Comparison of ENCODE assay signal across 16 cellular contexts in genomic region chr15:100211855-100212850, GRCh38.
DNase-seq lines count a peak whose midpoint lies in the region; ATAC-seq and TF ChIP-seq lines count a peak whose summit lies in the region.
"Had no signal": no experiment of that assay in that cellular context is flagged by ENCODE, and none has a peak within 500 bp of the region (broad histone marks: within the 10 kb centered on the region; RNA-seq: fewer than 3 reads in every experiment).

No MANE protein-coding gene starts in this region.

- H2BK120ac ChIP-seq in H9 (ENCODE audit: low read depth, low read length, poor library complexity, severe bottlenecking): no peak overlapping the region

- peak overlapping the region; percentile 77 for H3K27ac Mint-ChIP-seq in mesothelial cell of epicardium
- H3K27ac Mint-ChIP-seq in H9: peak overlapping the region in 1 of 3 experiments; percentile 20; a peak in 1 of 7 replicates

- peak in 2 of 3 donors; percentile 71 to 82 for DNase-seq in Peyer's patch
- peak; percentile 35 for DNase-seq in fibroblast of pulmonary artery (ENCODE audit: low read depth)
- peak in 1 of 2 experiments; percentile 61 for DNase-seq in mesothelial cell of epicardium (ENCODE audit: low spot score in 2 of 2, unreplicated experiment in 2 of 2)
- DNase-seq in G401 (ENCODE audit: low spot score): no peak
- no peak for DNase-seq in H9
- DNase-seq in right atrium auricular region (ENCODE audit: low spot score): no peak
- DNase-seq: activated CD4-positive, CD25-positive, alpha-beta regulatory T cell treated with anti-CD3 and anti-CD28 coated beads, Interleukin-2, amount 50 U/mL, for 72 hours; effector memory CD4-positive, alpha-beta T cell; Kasumi-1; NCI-H1105 treated with DMSO at 0.1 percent for 48 hours; nucleus accumbens; OCI-M1; stimulated activated CD4-positive, alpha-beta T cell treated with anti-CD3 and anti-CD28 coated beads, Interleukin-4, amount 100 ng/mL, for 24 hours had no signal

- no peak overlapping the region for H2BK5ac ChIP-seq in H9 (ENCODE audit: insufficient read length, low read length)

- no peak overlapping the region for H2BK20ac ChIP-seq in H9 (ENCODE audit: low read depth, low read length, poor library complexity, severe bottlenecking)

- H3K56ac ChIP-seq in H9 (ENCODE audit: insufficient read length, low read depth, low read length): no peak overlapping the region

- no peak overlapping the region for H3K4ac ChIP-seq in H9 (ENCODE audit: low read depth, low read length)

- no peak overlapping the region for H3T11ph ChIP-seq in H9 (ENCODE audit: low read length)

- TF ChIP-seq CTCF in Peyer's patch (IDR thresholded peaks at IDR 0.05) (no peak), fibroblast of pulmonary artery (IDR thresholded peaks at IDR 0.05; ENCODE audit: low read length, missing control alignments) (no peak), mesothelial cell of epicardium (IDR thresholded peaks at IDR 0.05; ENCODE audit: unreplicated experiment) (no peak), H9 (conservative IDR thresholded peaks at IDR 0.05) (no peak), right atrium auricular region (IDR thresholded peaks at IDR 0.05) (no peak)

- H3K18ac ChIP-seq in H9 (ENCODE audit: insufficient read length, low read depth, low read length): no peak overlapping the region

- H2AFZ ChIP-seq in H9 (ENCODE audit: low read length): no peak overlapping the region

- in situ Hi-C loops in G401 (cut with HindIII; ENCODE audit: low sequenced_read_pairs): no loop called here

- TF ChIP-seq POLR2A in Peyer's patch (IDR thresholded peaks at IDR 0.05): no peak

- no peaks in the 10 kb centered on the region for H4K20me1 ChIP-seq in H9 (ENCODE audit: control insufficient read depth, insufficient read depth, insufficient read length)

- ATAC-seq in GM18873 (IDR thresholded peaks at IDR 0.05; ENCODE audit: low FRiP score, unreplicated experiment): no peak

- H3K27ac ChIP-seq in Peyer's patch: peak overlapping the region in 2 of 4 donors; percentile 53 to 65
- peak overlapping the region; percentile 49 for H3K27ac ChIP-seq in thymus (ENCODE audit: low read depth)
- H3K27ac ChIP-seq in H9 (ENCODE audit: insufficient read length, low read depth, low read length): no peak overlapping the region
- H3K27ac ChIP-seq in right atrium auricular region: no peak overlapping the region

- peak overlapping the region; percentile 9 for H3K4me3 Mint-ChIP-seq in mesothelial cell of epicardium
- H3K4me3 Mint-ChIP-seq in H9: no peak overlapping the region
- H3K4me3 Mint-ChIP-seq: central memory CD8-positive, alpha-beta T cell had no signal

- H4K91ac ChIP-seq in H9 (ENCODE audit: insufficient read length, low read depth, low read length): no peak overlapping the region

- no peak overlapping the region for H3K23ac ChIP-seq in H9 (ENCODE audit: insufficient read length, low read depth, low read length)

- H3K27me3 Mint-ChIP-seq in mesothelial cell of epicardium (ENCODE audit: low read depth) (no peaks in the 10 kb centered on the region), H9 (ENCODE audit: low read depth) (no peaks in the 10 kb centered on the region)
- H3K27me3 Mint-ChIP-seq: central memory CD8-positive, alpha-beta T cell had no signal

- H3K4me3 ChIP-seq in Peyer's patch: peak overlapping the region in 1 of 4 donors; percentile 26
- H3K4me3 ChIP-seq in fibroblast of pulmonary artery (replicated peaks; ENCODE audit: low read depth, low read length): no peak overlapping the region
- no peak overlapping the region for H3K4me3 ChIP-seq in thymus (ENCODE audit: low read length)
- no peak overlapping the region for H3K4me3 ChIP-seq in right atrium auricular region

- H3K4me2 ChIP-seq in H9 (ENCODE audit: insufficient read depth, insufficient read length, low read length): no peak overlapping the region

- H3K9me3 Mint-ChIP-seq in mesothelial cell of epicardium (no peaks in the 10 kb centered on the region), H9 (no peaks in the 10 kb centered on the region; a peak in 1 of 5 replicates)
- H3K9me3 Mint-ChIP-seq: central memory CD8-positive, alpha-beta T cell had no signal

- H3K27me3 ChIP-seq in Peyer's patch: no peaks in the 10 kb centered on the region
- H3K27me3 ChIP-seq in thymus (ENCODE audit: control insufficient read depth, insufficient read depth): no peaks in the 10 kb centered on the region
- H3K27me3 ChIP-seq in H9 (ENCODE audit: insufficient read depth, low read length): no peaks in the 10 kb centered on the region
- H3K27me3 ChIP-seq in right atrium auricular region: no peaks in the 10 kb centered on the region

- H3K9me3 ChIP-seq in Peyer's patch (no peaks in the 10 kb centered on the region), thymus (ENCODE audit: control insufficient read depth) (no peaks in the 10 kb centered on the region), H9 (ENCODE audit: control insufficient read depth, low read depth, low read length) (no peaks in the 10 kb centered on the region), right atrium auricular region (no peaks in the 10 kb centered on the region)

- H3K4me1 ChIP-seq in Peyer's patch: peaks cover 0 to 18% (median 0%) of the 10 kb centered on the region in 4 donors
- H3K4me1 ChIP-seq in thymus (ENCODE audit: control insufficient read depth, insufficient read depth, low read length): no peaks in the 10 kb centered on the region
- H3K4me1 ChIP-seq in H9 (ENCODE audit: insufficient read depth, low read length): peaks cover 3% of the 10 kb centered on the region; the same call in 1 of the 2 replicates
- H3K4me1 ChIP-seq in right atrium auricular region: peaks cover 0 to 32% of the 10 kb centered on the region in 2 donors

- WGBS in thymus: 66% methylated on average over 11 of the region's 11 CpGs
- no CpG with 5 or more reads among the region's 11 CpGs for WGBS in H9 (ENCODE audit: extremely low coverage, insufficient read length, low lambda C conversion rate)

- no peak overlapping the region for H2BK12ac ChIP-seq in H9 (ENCODE audit: insufficient read length, low read depth, low read length)

- H3K9ac ChIP-seq in H9 (ENCODE audit: extremely low read depth, insufficient read length, low read length): no peak overlapping the region

- H3K36me3 ChIP-seq in Peyer's patch (no peaks in the 10 kb centered on the region), thymus (ENCODE audit: control insufficient read depth, insufficient read depth) (no peaks in the 10 kb centered on the region), right atrium auricular region (no peaks in the 10 kb centered on the region)

- H3K36me3 Mint-ChIP-seq in mesothelial cell of epicardium (no peaks in the 10 kb centered on the region), H9 (ENCODE audit: insufficient read depth in 1 of 3, low read depth in 3 of 3) (no peaks in the 10 kb centered on the region; a peak in 1 of 7 replicates)

- H2BK15ac ChIP-seq in H9 (ENCODE audit: low read depth, low read length): no peak overlapping the region

- no peaks in the 10 kb centered on the region for H3K79me2 ChIP-seq in H9 (ENCODE audit: insufficient read depth, low read length)

- H3K4me1 Mint-ChIP-seq in mesothelial cell of epicardium: peaks cover 36% of the 10 kb centered on the region
- peaks cover 12 to 18% of the 10 kb centered on the region in 2 experiments for H3K4me1 Mint-ChIP-seq in H9
- H3K4me1 Mint-ChIP-seq: central memory CD8-positive, alpha-beta T cell had no signal

- no peak overlapping the region for H4K8ac ChIP-seq in H9 (replicated peaks; ENCODE audit: insufficient read length, low read depth, low read length)

- H2AK5ac ChIP-seq in H9 (ENCODE audit: insufficient read length, low read length): no peak overlapping the region

- no peak overlapping the region for H4K5ac ChIP-seq in H9 (ENCODE audit: insufficient read length, low read depth, low read length)

- H3K14ac ChIP-seq in H9 (ENCODE audit: insufficient read depth, low read length): no peak overlapping the region

- no peaks in the 10 kb centered on the region for H3K23me2 ChIP-seq in H9 (ENCODE audit: insufficient read length, low read depth, low read length, poor library complexity, severe bottlenecking)

- no peaks in the 10 kb centered on the region for H3K79me1 ChIP-seq in H9 (ENCODE audit: insufficient read depth, low read depth, low read length, poor library complexity, severe bottlenecking)

Comparison
In these comparisons a context has a peak if more than half of its experiments do, and no peak if none do; other contexts are left out.
1. DNase-seq: peak in Peyer's patch (2 of 3) and fibroblast of pulmonary artery (single experiment); none in G401 (single experiment), H9 (single experiment) and right atrium auricular region (single experiment).